Comparison of ENCODE assay signal across 8 cellular contexts in genomic region chr2:101474752-101475384, GRCh38. TPM values are rescaled to one million over a fixed set of nuclear protein-coding genes. Genes with fewer than 3 reads are reported as not detected.
DNase-seq lines count a peak whose midpoint lies in the region; ATAC-seq, FAIRE-seq and TF ChIP-seq lines count a peak whose summit lies in the region.

Gene RFX8 (minus strand): TSS chr2:101475112. CDS start chr2:101466848, 8,264 bp downstream.

- POLR2A ChIA-PET in WTC11 (lab: Charles Lee): no interaction called here

- in situ Hi-C loops in G401 (cut with HindIII; ENCODE audit: low sequenced_read_pairs): no loop called here

- H3K4me3 ChIP-seq in GM23338 (peak within 1 kb of the TSS; percentile 65), mucosa of rectum (ENCODE audit: low read length in 2 of 2) (peak within 1 kb of the TSS; percentile 46 to 57)

- H3K36me3 ChIP-seq in GM23338 (ENCODE audit: insufficient read depth): no peaks in the 10 kb centered on the region; the same call in 1 of the 2 replicates
- H3K36me3 ChIP-seq in mucosa of rectum (ENCODE audit: control insufficient read depth in 2 of 2, insufficient read depth in 2 of 2, low read length in 2 of 2): no peaks in the 10 kb centered on the region

- H3K9me3 ChIP-seq in mucosa of rectum (ENCODE audit: control insufficient read depth in 2 of 2, low read length in 2 of 2): no peaks in the 10 kb centered on the region

- TF ChIP-seq POLR2A in GM12892 (IDR thresholded peaks at IDR 0.05; ENCODE audit: low read depth, low read length): no peak

- no peaks in the 10 kb centered on the region for H3K9me2 ChIP-seq in GM23338 (ENCODE audit: insufficient read depth)

- H3K36me3 Mint-ChIP-seq in GM23338 (ENCODE audit: low read depth): no peaks in the 10 kb centered on the region
- no peaks in the 10 kb centered on the region for H3K36me3 Mint-ChIP-seq in WTC11
- H3K36me3 Mint-ChIP-seq in dendritic cell treated with granulocyte-macrophage colony-stimulating factor and Interleukin-4, amounts not matched to agents 40 ng/mL and 50 ng/mL, for 4 days (ENCODE audit: low read depth): no peaks in the 10 kb centered on the region
- H3K36me3 Mint-ChIP-seq in stimulated activated memory B cell treated with anti-CD40 and anti-IgM and Interleukin-4, amounts not matched to agents 10 μg/mL and 1 μg/mL and 100 μg/mL, for 72 hours: no peaks in the 10 kb centered on the region

- peak within 1 kb of the TSS; percentile 72 for H3K4me2 ChIP-seq in GM23338

- H3K9ac ChIP-seq in mucosa of rectum (ENCODE audit: low read depth in 1 of 2, low read length in 2 of 2): peak within 1 kb of the TSS in 1 of 2 donors; percentile 45

- H3K27ac Mint-ChIP-seq in GM23338 (no peak within 1 kb of the TSS), WTC11 (no peak within 1 kb of the TSS)
- H3K27ac Mint-ChIP-seq in dendritic cell treated with granulocyte-macrophage colony-stimulating factor and Interleukin-4, amounts not matched to agents 40 ng/mL and 50 ng/mL, for 4 days: peak within 1 kb of the TSS; percentile 22
- no peak within 1 kb of the TSS for H3K27ac Mint-ChIP-seq in stimulated activated memory B cell treated with anti-CD40 and anti-IgM and Interleukin-4, amounts not matched to agents 10 μg/mL and 1 μg/mL and 100 μg/mL, for 72 hours

- H3K4me3 Mint-ChIP-seq in GM23338 (peak within 1 kb of the TSS; percentile 78), WTC11 (peak within 1 kb of the TSS; percentile 61)
- peak within 1 kb of the TSS; percentile 68 for H3K4me3 Mint-ChIP-seq in dendritic cell treated with granulocyte-macrophage colony-stimulating factor and Interleukin-4, amounts not matched to agents 40 ng/mL and 50 ng/mL, for 4 days
- H3K4me3 Mint-ChIP-seq in stimulated activated memory B cell treated with anti-CD40 and anti-IgM and Interleukin-4, amounts not matched to agents 10 μg/mL and 1 μg/mL and 100 μg/mL, for 72 hours: peak within 1 kb of the TSS; percentile 74

- H3K79me2 ChIP-seq in GM23338 (replicated peaks; ENCODE audit: insufficient read depth): no peaks in the 10 kb centered on the region

- ATAC-seq in GM23338 (peak; percentile 44), WTC11 (peak; percentile 12), GM21619 (IDR thresholded peaks at IDR 0.05; ENCODE audit: unreplicated experiment) (no peak)
- peak; percentile 79 for ATAC-seq in stimulated activated memory B cell treated with anti-CD40 and anti-IgM and Interleukin-4, amounts not matched to agents 10 μg/mL and 1 μg/mL and 100 μg/mL, for 72 hours

- 0 out of 2 replicates have a peak, but pooled peaks cover 7% of the 10 kb centered on the region for H3F3A ChIP-seq in GM23338 (replicated peaks; ENCODE audit: low read depth)

- DNase-seq in GM23338 (ENCODE audit: low spot score) (peak; percentile 51), WTC11 (ENCODE audit: low spot score) (peak; percentile 23), G401 (ENCODE audit: low spot score) (no peak), GM12892 (ENCODE audit: insufficient read length) (no peak)

- TF ChIP-seq CTCF in GM23338 (conservative IDR thresholded peaks at IDR 0.05; ENCODE audit: low read depth in 2 of 2) (no peak), WTC11 (IDR thresholded peaks at IDR 0.05) (no peak)

- intact Hi-C loops in dendritic cell treated with granulocyte-macrophage colony-stimulating factor and Interleukin-4, amounts not matched to agents 40 ng/mL and 50 ng/mL, for 4 days (cut with micrococcal nuclease): no loop called here

- H3K4me1 Mint-ChIP-seq in GM23338 (peaks cover 29% of the 10 kb centered on the region), WTC11 (peaks cover 29% of the 10 kb centered on the region)
- H3K4me1 Mint-ChIP-seq in dendritic cell treated with granulocyte-macrophage colony-stimulating factor and Interleukin-4, amounts not matched to agents 40 ng/mL and 50 ng/mL, for 4 days (ENCODE audit: low read depth): peaks cover 20% of the 10 kb centered on the region
- H3K4me1 Mint-ChIP-seq in stimulated activated memory B cell treated with anti-CD40 and anti-IgM and Interleukin-4, amounts not matched to agents 10 μg/mL and 1 μg/mL and 100 μg/mL, for 72 hours: peaks cover 10% of the 10 kb centered on the region

- H3K27ac ChIP-seq in GM23338 (ENCODE audit: low read depth): no peak within 1 kb of the TSS
- no peak within 1 kb of the TSS for H3K27ac ChIP-seq in mucosa of rectum (ENCODE audit: low read depth in 2 of 2, low read length in 2 of 2)

- no peak for FAIRE-seq in GM12892 (lab: Jason Lieb, UNC)

- peaks cover 26% of the 10 kb centered on the region for H3K4me1 ChIP-seq in GM23338 (ENCODE audit: insufficient read depth)
- H3K4me1 ChIP-seq in mucosa of rectum (ENCODE audit: control insufficient read depth in 2 of 2, insufficient read depth in 2 of 2, low read length in 2 of 2): peaks cover 0 to 3% of the 10 kb centered on the region in 2 donors

- CTCF ChIA-PET in WTC11 (lab: Charles Lee): interaction anchor here (0.7 to 1.2 kb wide), 3 partner anchors 56 to 1366 kb away, joined by 3 read pairs; no protein-coding TSS in a partner anchor

- peak within 1 kb of the TSS; percentile 60 for H2AFZ ChIP-seq in GM23338

- H4K20me1 ChIP-seq in GM23338 (replicated peaks; ENCODE audit: insufficient read depth): no peaks in the 10 kb centered on the region

- H3K9me3 Mint-ChIP-seq in GM23338 (no peaks in the 10 kb centered on the region), WTC11 (no peaks in the 10 kb centered on the region)
- no peaks in the 10 kb centered on the region for H3K9me3 Mint-ChIP-seq in dendritic cell treated with granulocyte-macrophage colony-stimulating factor and Interleukin-4, amounts not matched to agents 40 ng/mL and 50 ng/mL, for 4 days
- no peaks in the 10 kb centered on the region for H3K9me3 Mint-ChIP-seq in stimulated activated memory B cell treated with anti-CD40 and anti-IgM and Interleukin-4, amounts not matched to agents 10 μg/mL and 1 μg/mL and 100 μg/mL, for 72 hours

- peaks cover 3% of the 10 kb centered on the region; the same call in 1 of the 2 replicates for H3K27me3 ChIP-seq in GM23338 (ENCODE audit: insufficient read depth)
- H3K27me3 ChIP-seq in mucosa of rectum (ENCODE audit: control insufficient read depth in 2 of 2, insufficient read depth in 2 of 2, low read length in 2 of 2): peaks cover 0 to 10% of the 10 kb centered on the region in 2 donors

- H3K27me3 Mint-ChIP-seq in GM23338 (ENCODE audit: insufficient read depth, low read depth, poor library complexity) (peaks cover 12% of the 10 kb centered on the region), WTC11 (ENCODE audit: low read depth) (peaks cover 30% of the 10 kb centered on the region)
- H3K27me3 Mint-ChIP-seq in dendritic cell treated with granulocyte-macrophage colony-stimulating factor and Interleukin-4, amounts not matched to agents 40 ng/mL and 50 ng/mL, for 4 days: peaks cover 80% of the 10 kb centered on the region
- peaks cover 22% of the 10 kb centered on the region for H3K27me3 Mint-ChIP-seq in stimulated activated memory B cell treated with anti-CD40 and anti-IgM and Interleukin-4, amounts not matched to agents 10 μg/mL and 1 μg/mL and 100 μg/mL, for 72 hours

TF ChIP-seq in GM23338, 12 proteins besides CTCF, POLR2A, EP300 and RAD21:
- TF ChIP-seq EZH2 (IDR thresholded peaks at IDR 0.05; ENCODE audit: low read depth, unreplicated experiment) (no peak), POLR2AphosphoS5 (IDR thresholded peaks at IDR 0.05; ENCODE audit: low read depth) (0 out of 2 replicates have a peak, but pooled peaks have one; percentile 6)

TF ChIP-seq in WTC11, 78 proteins besides CTCF, POLR2A, EP300 and RAD21 (continues in another document):
- TF ChIP-seq MYBL2 (CRISPR knock-in tag; IDR thresholded peaks at IDR 0.05): no peak
- TF ChIP-seq TP53 (CRISPR knock-in tag; IDR thresholded peaks at IDR 0.05): no peak
- TF ChIP-seq TEAD4 (CRISPR knock-in tag; IDR thresholded peaks at IDR 0.05): no peak
- no peak for TF ChIP-seq ERG (CRISPR knock-in tag; IDR thresholded peaks at IDR 0.05)
- no peak for TF ChIP-seq NFE2L1 (CRISPR knock-in tag; IDR thresholded peaks at IDR 0.05)
- no peak for TF ChIP-seq ZNF423 (CRISPR knock-in tag; IDR thresholded peaks at IDR 0.05)
- no peak for TF ChIP-seq E2F4 (CRISPR knock-in tag; IDR thresholded peaks at IDR 0.05; ENCODE audit: borderline replicate concordance, low read depth)
- TF ChIP-seq RORB (CRISPR knock-in tag; IDR thresholded peaks at IDR 0.05): no peak
- TF ChIP-seq MAX (CRISPR knock-in tag; IDR thresholded peaks at IDR 0.05): no peak
- TF ChIP-seq ESRRA (CRISPR knock-in tag; IDR thresholded peaks at IDR 0.05; ENCODE audit: borderline replicate concordance): no peak

RNA-seq across cellular contexts. Expression of gene RFX8, which starts in this region (rescaled TPM):
- 0.19 and 1.5 TPM in 2 replicates for total RNA-seq in GM23338 (2014; rRNA removed; shearing (Covaris generic))
- 0.49 and 0.65 TPM in 2 replicates for polyA plus RNA-seq in GM23338 (2016; fragmentation: Nextera tagmentation; extraction: Ambion mirVana)
- 0.16 to 0.28 TPM (median 0.21 TPM) in 3 replicates for total RNA-seq in WTC11 (2021)
- total RNA-seq in G401 (2014; rRNA removed; shearing (Covaris generic)): not detected in 2 replicates
- polyA plus RNA-seq in GM12892 (2012; ENCODE audit: missing spikeins): not detected

Comparison
In these comparisons a context has a peak if more than half of its experiments do, and no peak if none do; other contexts are left out.
1. Peak in DNase-seq and ATAC-seq in WTC11; RNA of the gene not detected or under 1 TPM.